13 cellular contexts compared by ENCODE assay signal in genomic region chr3:43223670-43224364, GRCh38.
A peak's percentile ranks its signal among the peaks of the same experiment; 100 is the strongest.
DNase-seq lines count a peak whose midpoint lies in the region; TF ChIP-seq lines count a peak whose summit lies in the region.
"Had no signal": no experiment of that assay in that cellular context is flagged by ENCODE, and none has a peak within 500 bp of the region (broad histone marks: within the 10 kb centered on the region; RNA-seq: fewer than 3 reads in every experiment).

No MANE protein-coding gene starts in this region.

- H3K9ac ChIP-seq in adipocyte (ENCODE audit: low read length): no peak overlapping the region

- no peak overlapping the region for H3K27ac ChIP-seq in stomach
- H3K27ac ChIP-seq: testis had no signal

- H3K9me3 ChIP-seq in adipocyte (ENCODE audit: control insufficient read depth, low read length): peaks cover 25% of the 10 kb centered on the region
- peaks cover 0 to 14% (median 12%) of the 10 kb centered on the region in 4 donors for H3K9me3 ChIP-seq in stomach
- H3K9me3 ChIP-seq: testis had no signal

- no peak for TF ChIP-seq EP300 in stomach (IDR thresholded peaks at IDR 0.05)

- H3K4me1 ChIP-seq in adipocyte (ENCODE audit: control insufficient read depth, insufficient read depth, low read length): no peaks in the 10 kb centered on the region
- H3K4me1 ChIP-seq in stomach: no peaks in the 10 kb centered on the region
- H3K4me1 ChIP-seq: testis had no signal

- TF ChIP-seq CTCF in AG09309 (IDR thresholded peaks at IDR 0.05; ENCODE audit: control insufficient read depth, insufficient read depth, low read depth, low read length, missing control alignments): peak; percentile 45
- peak in 2 of 7 experiments; percentile 24 to 52 for TF ChIP-seq CTCF in stomach (IDR thresholded peaks at IDR 0.05)

- intact Hi-C loops in stomach (cut with DNase I; ENCODE audit: low total_unique reads): no loop called here

- H3K36me3 ChIP-seq in adipocyte (ENCODE audit: control insufficient read depth, insufficient read depth, low read length, severe bottlenecking): no peaks in the 10 kb centered on the region
- no peaks in the 10 kb centered on the region for H3K36me3 ChIP-seq in stomach

- no peak overlapping the region for H3K4me3 ChIP-seq in AG09309 (ENCODE audit: control insufficient read depth, low read depth, low read length)
- H3K4me3 ChIP-seq in adipocyte (ENCODE audit: low read length): no peak overlapping the region
- H3K4me3 ChIP-seq in stomach: no peak overlapping the region
- H3K4me3 ChIP-seq: testis had no signal

- DNase-seq in AG09309 (ENCODE audit: low read depth): no peak
- DNase-seq in HCEC 1CT: peak; percentile 31
- DNase-seq in adipocyte (ENCODE audit: low read depth): peak; percentile 61
- peak; percentile 28 for DNase-seq in iris pigment epithelial cell (ENCODE audit: low read depth)
- no peak for DNase-seq in NCI-H1930 (lab: John Stamatoyannopoulos, UW)
- DNase-seq in midbrain (lab: John Stamatoyannopoulos, UW): no peak
- no peak for DNase-seq in GF-D8 (lab: John Stamatoyannopoulos, UW)
- no peak for DNase-seq in stomach
- DNase-seq: activated B cell treated with CpG ODN at 0.5 μM for 24 hours, cerebellar nuclear complex, DMS53, islet precursor cell, testis had no signal

- H3K27me3 ChIP-seq in adipocyte (replicated peaks; ENCODE audit: control insufficient read depth, insufficient read depth, low read length) (peaks cover 3% of the 10 kb centered on the region), stomach (no peaks in the 10 kb centered on the region)
- H3K27me3 ChIP-seq: testis had no signal

- 65 to 79% (median 71%) methylated on average over 3 of the region's 3 CpGs for WGBS in stomach, 5 donors

- no peak for TF ChIP-seq POLR2A in stomach (IDR thresholded peaks at IDR 0.05)

Comparison
In these comparisons a context has a peak if more than half of its experiments do, and no peak if none do; other contexts are left out.
1. DNase-seq: peak in HCEC 1CT (single experiment), adipocyte (single experiment) and iris pigment epithelial cell (single experiment); none in AG09309 (single experiment), NCI-H1930 (0 of 2), midbrain (single experiment), GF-D8 (single experiment) and stomach (single experiment).